ENCODE assay signal across 27 cellular contexts in genomic region chr3:22981861-22982260, GRCh38.
"Had no signal": no experiment of that assay in that cellular context is flagged by ENCODE, and none has a peak within 500 bp of the region (broad histone marks: within the 10 kb centered on the region; RNA-seq: fewer than 3 reads in every experiment).

No MANE protein-coding gene starts in this region.

- H3K4me1 ChIP-seq: adrenal gland, body of pancreas had no signal

- H3K4me3 ChIP-seq: adrenal gland, body of pancreas, coronary artery, dorsolateral prefrontal cortex, heart left ventricle had no signal

- H3K27ac ChIP-seq: adrenal gland, body of pancreas, coronary artery, dorsolateral prefrontal cortex, heart left ventricle had no signal

- H3K36me3 ChIP-seq: adrenal gland, heart left ventricle had no signal

- DNase-seq: activated CD4-positive, alpha-beta memory T cell treated with anti-CD3 and anti-CD28 coated beads for 36 hours; activated CD4-positive, alpha-beta T cell treated with anti-CD3 and anti-CD28 coated beads for 36 hours; activated CD4-positive, alpha-beta T cell treated with anti-CD3 and anti-CD28 coated beads, Interleukin-2, amount 10 ng/mL, durations not matched to agents 24 days and 14 days; activated CD4-positive, CD25-positive, alpha-beta regulatory T cell; activated CD4-positive, CD25-positive, alpha-beta regulatory T cell treated with anti-CD3 and anti-CD28 coated beads, Interleukin-2, amount 50 U/mL, for 72 hours; activated CD8-positive, alpha-beta memory T cell treated with anti-CD3 and anti-CD28 coated beads, Interleukin-2, amount 10 ng/mL, durations not matched to agents 7 days and 5 days; activated CD8-positive, alpha-beta memory T cell treated with anti-CD3 and anti-CD28 coated beads, Interleukin-2, amount 50 U/mL, for 4 hours; activated CD8-positive, alpha-beta T cell treated with anti-CD3 and anti-CD28 coated beads, Interleukin-2, amount 10 ng/mL, durations not matched to agents 7 days and 5 days; activated effector memory CD4-positive, alpha-beta T cell treated with anti-CD3 and anti-CD28 coated beads, Interleukin-2, amount 50 U/mL, for 16 hours; activated naive CD4-positive, alpha-beta T cell treated with anti-CD3 and anti-CD28 coated beads for 36 hours; activated naive CD8-positive, alpha-beta T cell treated with anti-CD3 and anti-CD28 coated beads for 36 hours; activated naive CD8-positive, alpha-beta T cell treated with anti-CD3 and anti-CD28 coated beads, Interleukin-2, amount 50 U/mL, for 24 hours; activated T-cell treated with anti-CD3 and anti-CD28 coated beads, Interleukin-2, amount 50 U/mL, for 1 hour; activated T-cell treated with anti-CD3 and anti-CD28 coated beads, Interleukin-2, amount 50 U/mL, for 48 hours; adrenal gland; amygdala; aorta; body of pancreas; cerebellar nuclear complex; dorsolateral prefrontal cortex; effector memory CD4-positive, alpha-beta T cell; endodermal cell; foreskin fibroblast; glutamatergic neuron; heart left ventricle; T-helper 2 cell had no signal

- H3K27me3 ChIP-seq: adrenal gland, body of pancreas, heart left ventricle had no signal

- H3K9me3 ChIP-seq: adrenal gland had no signal
